In the genomic region with DNA sequence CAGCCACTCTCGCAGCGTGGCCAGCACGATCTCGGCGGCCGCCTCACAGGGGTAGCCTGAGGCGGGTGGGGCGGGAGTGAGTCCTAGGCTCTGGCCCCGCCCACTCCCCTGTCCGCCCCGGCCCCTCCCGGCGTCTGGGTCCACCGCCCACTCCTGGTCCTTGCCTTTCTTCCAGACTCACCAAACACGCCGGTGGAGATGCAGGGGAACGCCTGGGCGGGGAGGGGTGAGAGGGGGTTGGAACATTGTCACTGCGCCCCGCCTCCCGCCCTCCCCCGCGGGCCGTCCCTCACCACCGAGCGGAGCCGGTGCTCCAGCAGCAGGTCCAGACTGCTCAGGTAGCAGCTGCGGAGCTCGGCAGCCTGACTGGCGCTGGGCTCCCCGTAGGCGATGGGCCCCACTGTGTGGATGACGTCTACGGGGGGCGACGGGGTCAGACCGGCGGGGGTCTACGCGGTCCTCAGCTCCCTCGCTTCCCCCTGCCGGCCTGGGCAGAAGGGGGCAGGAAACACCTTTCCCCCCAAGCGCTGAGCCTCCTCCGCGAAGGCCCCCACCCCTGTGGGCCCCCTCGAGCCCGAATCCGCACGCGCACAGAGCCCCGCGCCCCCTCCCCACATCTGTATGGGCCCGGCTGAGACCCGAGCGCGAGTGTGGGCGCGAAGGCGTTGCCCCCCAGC, we compare ENCODE assay signal across 10 cellular contexts. TPM values are rescaled to one million over a fixed set of nuclear protein-coding genes. Genes with fewer than 3 reads are reported as not detected.
DNase-seq lines count a peak whose midpoint lies in the region; ATAC-seq lines count a peak whose summit lies in the region.
"Had no signal": no experiment of that assay in that cellular context is flagged by ENCODE, and none has a peak within 500 bp of the region (broad histone marks: within the 10 kb centered on the region; RNA-seq: fewer than 3 reads in every experiment).

No MANE protein-coding gene starts in this region.

- H3F3A ChIP-seq in GM23248 (ENCODE audit: insufficient read depth), result no peaks in the 10 kb centered on the region

- peak; percentile 79 for DNase-seq in GM23248
- DNase-seq in cerebellar cortex (ENCODE audit: low spot score), result peak; percentile 79
- peak; percentile 94 for DNase-seq in mesendoderm
- DNase-seq in stimulated activated effector memory CD8-positive, alpha-beta T cell treated with anti-CD3 and anti-CD28 coated beads, Interleukin-12 subunit alpha, Interleukin-12 subunit beta, amount 100 ng/mL, for 72 hours (ENCODE audit: low spot score in 2 of 2), result peak; percentile 48 to 68
- DNase-seq in SJCRH30, result no peak

- no peaks in the 10 kb centered on the region for H3K9me3 ChIP-seq in GM23248 (ENCODE audit: low read depth)
- no peaks in the 10 kb centered on the region for H3K9me3 ChIP-seq in SJCRH30 (replicated peaks)
- H3K9me3 ChIP-seq: right lobe of liver had no signal

- H3K27me3 ChIP-seq in GM23248 (replicated peaks; ENCODE audit: insufficient read depth), result no peaks in the 10 kb centered on the region
- no peaks in the 10 kb centered on the region for H3K27me3 ChIP-seq in mesendoderm (ENCODE audit: insufficient read depth, low read length, poor library complexity)
- H3K27me3 ChIP-seq in SJCRH30, result no peaks in the 10 kb centered on the region
- H3K27me3 ChIP-seq: right lobe of liver had no signal

- no peaks in the 10 kb centered on the region for H3K79me1 ChIP-seq in mesendoderm (ENCODE audit: low read length)

- H3K9ac ChIP-seq in GM23248, result peak overlapping the region; percentile 27; the same call in 1 of the 2 replicates
- H3K9ac ChIP-seq in mesendoderm (ENCODE audit: low read length), result peak overlapping the region; percentile 65

- H3K4me1 ChIP-seq in GM23248 (ENCODE audit: insufficient read depth), result peaks cover 4% of the 10 kb centered on the region
- H3K4me1 ChIP-seq in mesendoderm (ENCODE audit: control insufficient read depth, low read depth, low read length), result peaks cover 2% of the 10 kb centered on the region
- H3K4me1 ChIP-seq in SJCRH30, result peaks cover 26% of the 10 kb centered on the region

- no peaks in the 10 kb centered on the region for H4K20me1 ChIP-seq in GM23248 (ENCODE audit: insufficient read depth)

- peaks cover 32% of the 10 kb centered on the region for H3K4me1 Mint-ChIP-seq in stimulated activated effector memory CD8-positive, alpha-beta T cell treated with anti-CD3 and anti-CD28 coated beads, Interleukin-12 subunit alpha, Interleukin-12 subunit beta, amount 100 ng/mL, for 72 hours

- no peaks in the 10 kb centered on the region for H3K9me3 Mint-ChIP-seq in stimulated activated effector memory CD8-positive, alpha-beta T cell treated with anti-CD3 and anti-CD28 coated beads, Interleukin-12 subunit alpha, Interleukin-12 subunit beta, amount 100 ng/mL, for 72 hours

- H3K27ac Mint-ChIP-seq in stimulated activated effector memory CD8-positive, alpha-beta T cell treated with anti-CD3 and anti-CD28 coated beads, Interleukin-12 subunit alpha, Interleukin-12 subunit beta, amount 100 ng/mL, for 72 hours, result no peak overlapping the region

- H2BK120ac ChIP-seq in mesendoderm (ENCODE audit: low read depth, low read length), result no peak overlapping the region

- H3K36me3 Mint-ChIP-seq in stimulated activated effector memory CD8-positive, alpha-beta T cell treated with anti-CD3 and anti-CD28 coated beads, Interleukin-12 subunit alpha, Interleukin-12 subunit beta, amount 100 ng/mL, for 72 hours, result peaks cover 33% of the 10 kb centered on the region

- H3K18ac ChIP-seq in mesendoderm (ENCODE audit: low read length), result no peak overlapping the region

- ATAC-seq in activated CD4-positive, CD25-positive, alpha-beta regulatory T cell treated with anti-CD3 and anti-CD28 coated beads, Interleukin-2, amount 50 U/mL, for 24 hours, result peak; percentile 62 to 64
- peak; percentile 62 for ATAC-seq in stimulated activated effector memory CD8-positive, alpha-beta T cell treated with anti-CD3 and anti-CD28 coated beads, Interleukin-12 subunit alpha, Interleukin-12 subunit beta, amount 100 ng/mL, for 72 hours
- ATAC-seq in HG03280 (IDR thresholded peaks at IDR 0.05; ENCODE audit: unreplicated experiment) (no peak), HG03354 (IDR thresholded peaks at IDR 0.05; ENCODE audit: poor library complexity, severe bottlenecking, unreplicated experiment) (no peak)

- H4K5ac ChIP-seq in mesendoderm (ENCODE audit: low read length), result no peak overlapping the region

- H3K4me3 ChIP-seq in GM23248, result peak overlapping the region; percentile 67; the same call in 1 of the 2 replicates
- H3K4me3 ChIP-seq in mesendoderm (ENCODE audit: low read length), result no peak overlapping the region
- no peak overlapping the region for H3K4me3 ChIP-seq in SJCRH30

- WGBS in GM23248 (ENCODE audit: low coverage in 1 of 2, low lambda C conversion rate in 2 of 2, missing lambda C conversion rate in 2 of 2), 2 experiments, result 5 to 13% methylated on average over 25 to 49 of the region's 59 CpGs
- WGBS in mesendoderm (ENCODE audit: extremely low coverage, insufficient coverage, low lambda C conversion rate), result no CpG with 5 or more reads among the region's 59 CpGs

- H2BK15ac ChIP-seq in mesendoderm (replicated peaks; ENCODE audit: low read depth), result no peak overlapping the region

- H3K9me2 ChIP-seq in GM23248 (ENCODE audit: insufficient read depth), result no peaks in the 10 kb centered on the region

- H3K79me2 ChIP-seq in GM23248 (ENCODE audit: insufficient read depth) (no peaks in the 10 kb centered on the region), mesendoderm (ENCODE audit: control insufficient read depth, insufficient read depth, low read length) (no peaks in the 10 kb centered on the region)

- H2BK5ac ChIP-seq in mesendoderm (ENCODE audit: low read length), result no peak overlapping the region

- no peak overlapping the region for H4K8ac ChIP-seq in mesendoderm (ENCODE audit: low read depth, low read length)

- H2AK5ac ChIP-seq in mesendoderm (ENCODE audit: low read length), result no peak overlapping the region

- H3K4ac ChIP-seq in mesendoderm (ENCODE audit: low read depth, low read length), result no peak overlapping the region

- H3K4me3 Mint-ChIP-seq in stimulated activated effector memory CD8-positive, alpha-beta T cell treated with anti-CD3 and anti-CD28 coated beads, Interleukin-12 subunit alpha, Interleukin-12 subunit beta, amount 100 ng/mL, for 72 hours, result peak overlapping the region; percentile 50

- H3K36me3 ChIP-seq in GM23248 (ENCODE audit: low read depth) (no peaks in the 10 kb centered on the region; the same call in 1 of the 2 replicates), mesendoderm (ENCODE audit: control insufficient read depth, insufficient read depth, low read length) (peaks cover 10% of the 10 kb centered on the region), SJCRH30 (peaks cover 35% of the 10 kb centered on the region)

- in situ Hi-C loops in GM23248 (cut with MboI), result loop anchor here (10.0 kb wide), 1 partner anchor 145 kb away; no protein-coding TSS in a partner anchor

- no peak overlapping the region for H3K27ac ChIP-seq in GM23248
- H3K27ac ChIP-seq in mesendoderm (ENCODE audit: low read depth, low read length), result no peak overlapping the region
- no peak overlapping the region for H3K27ac ChIP-seq in SJCRH30
- H3K27ac ChIP-seq: right lobe of liver had no signal

- H3K23ac ChIP-seq in mesendoderm (ENCODE audit: low read length), result no peak overlapping the region

- H3K4me2 ChIP-seq in GM23248 (ENCODE audit: unreplicated experiment) (peak overlapping the region; percentile 82), mesendoderm (ENCODE audit: low read length) (peak overlapping the region; percentile 48)

- no peak overlapping the region for H2AFZ ChIP-seq in GM23248

- peak overlapping the region; percentile 78 for H3K56ac ChIP-seq in mesendoderm (ENCODE audit: low read length)

RNA-seq across cellular contexts. Expression of a gene that starts 13.2 kb away (rescaled TPM):
- total RNA-seq in GM23248 (2014; rRNA removed; shearing (Covaris generic)), result 35.5 and 48.3 TPM in 2 replicates
- polyA plus RNA-seq in GM23248 (2016; fragmentation: Nextera tagmentation; extraction: Ambion mirVana), result 123 and 130 TPM in 2 replicates
- polyA plus RNA-seq in mesendoderm (2013, experiment 1 of 2), result 82.6 TPM
- polyA plus RNA-seq in mesendoderm (2013, experiment 2 of 2), result 80.4 TPM
- 79.4 and 80.8 TPM in 2 replicates for total RNA-seq in SJCRH30 (2014; rRNA removed; shearing (Covaris generic))

RNA-seq across cellular contexts. Expression of a gene that starts 25.1 kb away (rescaled TPM):
- 358 and 388 TPM in 2 replicates for total RNA-seq in GM23248 (2014; rRNA removed; shearing (Covaris generic))
- polyA plus RNA-seq in GM23248 (2016; fragmentation: Nextera tagmentation; extraction: Ambion mirVana), result 397 and 417 TPM in 2 replicates
- polyA plus RNA-seq in mesendoderm (2013, experiment 1 of 2), result 485 TPM
- 460 TPM for polyA plus RNA-seq in mesendoderm (2013, experiment 2 of 2)
- total RNA-seq in SJCRH30 (2014; rRNA removed; shearing (Covaris generic)), result 597 and 702 TPM in 2 replicates

RNA-seq across cellular contexts. Expression of a gene that starts 36.2 kb away (rescaled TPM):
- 0.22 TPM in 1 of 2 replicates, not detected in the other for total RNA-seq in GM23248 (2014; rRNA removed; shearing (Covaris generic))
- polyA plus RNA-seq in GM23248 (2016; fragmentation: Nextera tagmentation; extraction: Ambion mirVana), result 0.09 TPM in 1 of 2 replicates, not detected in the other
- 0.03 TPM for polyA plus RNA-seq in mesendoderm (2013, experiment 1 of 2)
- polyA plus RNA-seq in mesendoderm (2013, experiment 2 of 2), result 0.03 TPM
- 0.76 and 1.4 TPM in 2 replicates for total RNA-seq in SJCRH30 (2014; rRNA removed; shearing (Covaris generic))
- total RNA-seq: HT1080 had no signal

Comparison
In these comparisons a context has a peak if more than half of its experiments do, and no peak if none do; other contexts are left out.
1. DNase-seq: peak in GM23248 (single experiment), cerebellar cortex (single experiment), mesendoderm (single experiment) and stimulated activated effector memory CD8-positive, alpha-beta T cell treated with anti-CD3 and anti-CD28 coated beads, Interleukin-12 subunit alpha, Interleukin-12 subunit beta, amount 100 ng/mL, for 72 hours (2 of 2); none in SJCRH30 (0 of 2).
2. ATAC-seq: peak in activated CD4-positive, CD25-positive, alpha-beta regulatory T cell treated with anti-CD3 and anti-CD28 coated beads, Interleukin-2, amount 50 U/mL, for 24 hours (2 of 2) and stimulated activated effector memory CD8-positive, alpha-beta T cell treated with anti-CD3 and anti-CD28 coated beads, Interleukin-12 subunit alpha, Interleukin-12 subunit beta, amount 100 ng/mL, for 72 hours (single experiment); none in HG03280 (single experiment) and HG03354 (single experiment).